Comparison of ENCODE assay signal across 8 cellular contexts in the genomic region with DNA sequence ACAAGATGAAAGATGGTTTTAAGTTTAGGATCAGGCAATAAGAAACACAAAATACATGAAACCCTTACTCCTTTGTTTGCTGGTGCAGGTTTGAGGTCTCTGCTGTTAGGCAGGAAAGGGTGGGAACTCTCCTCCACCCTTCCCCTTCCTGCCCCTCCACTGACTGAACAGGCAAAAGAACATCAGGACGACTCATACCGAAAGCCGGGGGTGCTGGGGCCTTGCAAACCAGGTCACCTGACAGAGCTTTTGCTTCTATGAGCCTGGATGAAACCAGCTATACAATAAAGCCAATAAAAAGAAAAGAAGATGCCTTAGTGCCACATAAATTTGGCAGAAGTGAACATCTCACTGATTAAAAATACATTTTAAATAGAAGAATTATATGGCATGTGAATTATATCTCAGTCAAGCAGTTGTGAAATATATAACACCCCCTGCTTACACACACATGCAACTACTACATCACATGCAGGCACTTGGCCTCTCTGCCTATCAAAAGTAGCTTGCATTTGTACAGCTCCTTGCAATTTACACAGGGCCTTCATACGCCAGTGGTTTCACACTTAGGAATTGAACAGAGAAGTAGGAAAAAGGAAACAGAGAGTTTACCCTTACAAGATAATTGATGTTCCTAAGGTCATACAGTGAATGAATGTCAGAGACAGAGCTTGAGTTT.
A peak's percentile ranks its signal among the peaks of the same experiment; 100 is the strongest.
DNase-seq lines count a peak whose midpoint lies in the region; ATAC-seq lines count a peak whose summit lies in the region.

No MANE protein-coding gene starts in this region.

- peaks cover 0 to 1% of the 10 kb centered on the region in 2 donors for H3K27me3 Mint-ChIP-seq in CD8-positive, alpha-beta memory T cell

- peaks cover 0 to 16% (median 4%) of the 10 kb centered on the region in 3 donors for H3K36me3 Mint-ChIP-seq in CD8-positive, alpha-beta memory T cell

- no peaks in the 10 kb centered on the region for H3K36me3 ChIP-seq in CD8-positive, alpha-beta memory T cell (ENCODE audit: insufficient read depth, low read length)
- H3K36me3 ChIP-seq in KOPT-K1 (ENCODE audit: insufficient read depth, low read length): no peaks in the 10 kb centered on the region

- H3K27me3 ChIP-seq in CD8-positive, alpha-beta memory T cell (ENCODE audit: insufficient read depth, low read length, poor library complexity, severe bottlenecking): no peaks in the 10 kb centered on the region

- H3K4me1 ChIP-seq in CD8-positive, alpha-beta memory T cell (ENCODE audit: insufficient read depth, low read length): peaks cover 98% of the 10 kb centered on the region

- ATAC-seq in GM21528 (IDR thresholded peaks at IDR 0.05; ENCODE audit: low FRiP score, unreplicated experiment): peak; percentile 95
- no peak for ATAC-seq in sciatic nerve

- intact Hi-C loops in sciatic nerve (cut with DNase I): no loop called here

- H3K27ac Mint-ChIP-seq in CD8-positive, alpha-beta memory T cell: peak overlapping the region; percentile 78 to 98 (median 91)

- CTCF ChIA-PET in CD8-positive, alpha-beta memory T cell (lab: Charles Lee): interaction anchor here (1.7 kb wide), 1 partner anchor 215 kb away, joined by 10 read pairs; a partner anchor contains a TSS

- peak overlapping the region; percentile 27 to 88 (median 69) for H3K4me3 Mint-ChIP-seq in CD8-positive, alpha-beta memory T cell

- peak; percentile 29 to 67 (median 51) for DNase-seq in CD8-positive, alpha-beta memory T cell
- DNase-seq in activated T-cell treated with anti-CD3 and anti-CD28 coated beads, Interleukin-2, amount 50 U/mL, for 1 hour: peak; percentile 53
- peak; percentile 53 to 77 for DNase-seq in lung microvascular endothelial cell (ENCODE audit: low read depth in 2 of 2)
- no peak for DNase-seq in SKM-1 treated with dmso at 0.1 percent for 144 hours (lab: John Stamatoyannopoulos, UW; ENCODE audit: unreplicated experiment)
- no peak for DNase-seq in glomerular visceral epithelial cell (ENCODE audit: extremely low spot score)
- DNase-seq in sciatic nerve (ENCODE audit: low spot score): no peak

- H3K27ac ChIP-seq in CD8-positive, alpha-beta memory T cell (ENCODE audit: low read depth, low read length): no peak overlapping the region
- H3K27ac ChIP-seq in KOPT-K1 (ENCODE audit: low read depth, low read length, poor library complexity, severe bottlenecking): peak overlapping the region; percentile 88

- H3K4me1 Mint-ChIP-seq in CD8-positive, alpha-beta memory T cell: peaks cover 92 to 99% (median 97%) of the 10 kb centered on the region in 3 donors

- no peaks in the 10 kb centered on the region for H3K9me3 ChIP-seq in CD8-positive, alpha-beta memory T cell (ENCODE audit: low read length)
- no peaks in the 10 kb centered on the region for H3K9me3 ChIP-seq in KOPT-K1 (ENCODE audit: insufficient read depth, low read length, poor library complexity, severe bottlenecking)

- peaks cover 0 to 3% (median 0%) of the 10 kb centered on the region in 5 donors for H3K9me3 Mint-ChIP-seq in CD8-positive, alpha-beta memory T cell

- H3K4me3 ChIP-seq in CD8-positive, alpha-beta memory T cell (ENCODE audit: low read length): peak overlapping the region; percentile 32

- POLR2A ChIA-PET in CD8-positive, alpha-beta memory T cell (lab: Charles Lee): interaction anchor here (0.6 to 1.9 kb wide), 3 partner anchors 13 to 215 kb away, joined by 3 to 7 read pairs (median 6); a partner anchor contains a TSS

Comparison
In these comparisons a context has a peak if more than half of its experiments do, and no peak if none do; other contexts are left out.
1. DNase-seq: peak in CD8-positive, alpha-beta memory T cell (5 of 5), activated T-cell treated with anti-CD3 and anti-CD28 coated beads, Interleukin-2, amount 50 U/mL, for 1 hour (single experiment) and lung microvascular endothelial cell (2 of 2); none in SKM-1 treated with dmso at 0.1 percent for 144 hours (single experiment), glomerular visceral epithelial cell (single experiment) and sciatic nerve (single experiment).